16 cellular contexts compared by ENCODE assay signal in the genomic region with DNA sequence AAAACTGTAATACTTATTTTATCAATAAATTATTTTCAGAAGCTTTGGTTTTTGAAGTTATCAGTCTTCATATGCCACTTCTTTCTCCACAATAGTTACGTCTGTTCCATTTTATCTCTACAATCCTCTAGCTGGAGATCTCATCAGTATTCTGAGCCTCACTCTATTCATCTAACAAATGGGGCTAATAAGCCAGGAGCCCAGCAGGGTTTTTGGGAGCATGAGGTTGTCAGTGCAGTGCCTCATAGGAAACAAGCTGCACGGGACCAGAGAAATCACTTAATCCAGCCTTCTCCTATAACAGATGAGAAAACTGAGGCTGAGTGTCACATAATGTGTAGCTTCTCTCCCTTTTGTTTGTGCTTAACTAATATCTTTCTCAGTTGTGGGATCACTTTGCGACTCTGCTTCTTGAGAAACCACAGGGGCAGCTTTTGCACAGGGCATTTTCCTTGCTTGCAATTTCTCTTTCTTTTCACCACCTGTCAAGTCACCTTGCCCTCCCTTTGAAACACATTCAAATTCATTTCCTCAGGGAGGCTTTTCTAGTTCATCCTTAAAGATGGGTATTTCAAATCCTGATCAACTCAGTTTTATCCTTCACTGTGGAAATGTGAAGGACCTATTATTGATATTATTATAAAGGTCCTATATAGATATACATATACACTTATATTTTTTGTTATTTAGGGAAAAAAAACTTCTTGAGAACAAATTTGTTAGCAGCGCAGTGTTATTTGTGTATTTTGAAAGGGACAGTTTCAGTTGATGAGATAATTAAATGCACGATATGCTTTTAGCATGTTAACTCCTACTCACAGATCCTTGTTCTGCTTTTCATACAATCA.
DNase-seq lines count a peak whose midpoint lies in the region; ATAC-seq, FAIRE-seq and TF ChIP-seq lines count a peak whose summit lies in the region.
"Had no signal": no experiment of that assay in that cellular context is flagged by ENCODE, and none has a peak within 500 bp of the region (broad histone marks: within the 10 kb centered on the region; RNA-seq: fewer than 3 reads in every experiment).

No MANE protein-coding gene starts in this region.

- peak; percentile 92 for FAIRE-seq in GM12891 (lab: Jason Lieb, UNC)
- FAIRE-seq in islet of Langerhans (lab: Jason Lieb, UNC) = peak; percentile 9
- FAIRE-seq: D721Med had no signal

- H3K27me3 ChIP-seq in HUES48 (ENCODE audit: control insufficient read depth, insufficient read depth, low read length) (no peaks in the 10 kb centered on the region), breast epithelium (no peaks in the 10 kb centered on the region)

- H3K27me3 Mint-ChIP-seq in activated CD8-positive, alpha-beta T cell treated with anti-CD3 and anti-CD28 coated beads for 36 hours = no peaks in the 10 kb centered on the region
- H3K27me3 Mint-ChIP-seq: activated naive CD8-positive, alpha-beta T cell had no signal

- POLR2A ChIA-PET in activated CD8-positive, alpha-beta T cell treated with anti-CD3 and anti-CD28 coated beads for 36 hours (lab: Charles Lee) = no interaction called here

- H3K36me3 ChIP-seq in HUES48 (ENCODE audit: control insufficient read depth, insufficient read depth, low read length) (no peaks in the 10 kb centered on the region), breast epithelium (no peaks in the 10 kb centered on the region)

- TF ChIP-seq POLR2A in GM12891 (IDR thresholded peaks at IDR 0.05; ENCODE audit: low read depth, low read length) = no peak
- no peak for TF ChIP-seq POLR2A in breast epithelium (IDR thresholded peaks at IDR 0.05)

- H3K9me3 Mint-ChIP-seq in activated CD8-positive, alpha-beta T cell treated with anti-CD3 and anti-CD28 coated beads for 36 hours = peaks cover 10% of the 10 kb centered on the region

- H3K36me3 Mint-ChIP-seq in activated CD8-positive, alpha-beta T cell treated with anti-CD3 and anti-CD28 coated beads for 36 hours (ENCODE audit: low read depth) = peaks cover 28% of the 10 kb centered on the region

- H3K4me1 ChIP-seq in HUES48 (ENCODE audit: control insufficient read depth, insufficient read depth, low read length) = peaks cover 46% of the 10 kb centered on the region
- H3K4me1 ChIP-seq in breast epithelium = no peaks in the 10 kb centered on the region

- DNase-seq in GM12891 (ENCODE audit: insufficient read length, low spot score) (no peak), T1000 (lab: John Stamatoyannopoulos, UW) (no peak), breast epithelium (ENCODE audit: low spot score in 2 of 2) (no peak)
- DNase-seq in activated effector memory CD4-positive, alpha-beta T cell treated with Interleukin-2 at 50 U/mL for 16 hours = no peak
- DNase-seq in activated CD8-positive, alpha-beta T cell treated with anti-CD3 and anti-CD28 coated beads for 36 hours = no peak
- DNase-seq: activated CD4-positive, alpha-beta T cell treated with anti-CD3 and anti-CD28 coated beads for 4 hours; activated T-cell treated with anti-CD3 and anti-CD28 coated beads for 4 hours; NCI-H1048; NCI-H2171 treated with DMSO at 0.1 percent for 48 hours had no signal

- H3K4me3 ChIP-seq in HUES48 (ENCODE audit: low read depth, low read length) (no peak overlapping the region; the same call in 1 of the 2 replicates), breast epithelium (no peak overlapping the region)

- no peak overlapping the region for H3K4me3 Mint-ChIP-seq in activated CD8-positive, alpha-beta T cell treated with anti-CD3 and anti-CD28 coated beads for 36 hours
- H3K4me3 Mint-ChIP-seq: activated naive CD8-positive, alpha-beta T cell; mesothelial cell of epicardium had no signal

- CTCF ChIA-PET in activated CD8-positive, alpha-beta T cell treated with anti-CD3 and anti-CD28 coated beads for 36 hours (lab: Charles Lee) = interaction anchor here (1.0 kb wide), 1 partner anchor 326 kb away, joined by 3 read pairs; no protein-coding TSS in a partner anchor

- intact Hi-C loops in activated CD8-positive, alpha-beta T cell treated with anti-CD3 and anti-CD28 coated beads for 36 hours (cut with micrococcal nuclease) = no loop called here
- intact Hi-C loops in breast epithelium (cut with DNase I; ENCODE audit: low total_unique reads) = no loop called here

- H3K27ac ChIP-seq in HUES48 (ENCODE audit: low read depth, low read length) (peak overlapping the region; percentile 62), breast epithelium (no peak overlapping the region)

- TF ChIP-seq CTCF in activated CD8-positive, alpha-beta T cell treated with anti-CD3 and anti-CD28 coated beads for 36 hours (IDR thresholded peaks at IDR 0.05) = no peak
- no peak for TF ChIP-seq CTCF in breast epithelium (IDR thresholded peaks at IDR 0.05)

- peaks cover 18% of the 10 kb centered on the region for H3K4me1 Mint-ChIP-seq in activated CD8-positive, alpha-beta T cell treated with anti-CD3 and anti-CD28 coated beads for 36 hours (ENCODE audit: low read depth)
- H3K4me1 Mint-ChIP-seq: mesothelial cell of epicardium had no signal

- H3K9me3 ChIP-seq in HUES48 (ENCODE audit: control insufficient read depth, insufficient read depth, low read length) = peaks cover 7% of the 10 kb centered on the region; the same call in 1 of the 2 replicates
- H3K9me3 ChIP-seq in breast epithelium = peaks cover 3 to 15% of the 10 kb centered on the region in 2 donors

- ATAC-seq in GM21447 (IDR thresholded peaks at IDR 0.05; ENCODE audit: unreplicated experiment) = peak; percentile 49
- no peak for ATAC-seq in activated CD8-positive, alpha-beta T cell treated with anti-CD3 and anti-CD28 coated beads for 36 hours
- ATAC-seq: Right ventricle myocardium inferior had no signal

- no peak overlapping the region for H3K27ac Mint-ChIP-seq in activated CD8-positive, alpha-beta T cell treated with anti-CD3 and anti-CD28 coated beads for 36 hours
- H3K27ac Mint-ChIP-seq: activated naive CD8-positive, alpha-beta T cell; mesothelial cell of epicardium had no signal

- no peak overlapping the region for H3K9ac ChIP-seq in HUES48 (ENCODE audit: low read depth, low read length)

TF ChIP-seq in GM12891, 5 proteins besides CTCF, POLR2A, EP300 and RAD21:
- TF ChIP-seq PAX5 (IDR thresholded peaks at IDR 0.05; ENCODE audit: insufficient read depth, low read length, severe bottlenecking) (no peak), POLR2AphosphoS5 (IDR thresholded peaks at IDR 0.05; ENCODE audit: low read depth, low read length) (peak; percentile 45; the same call in 1 of the 2 replicates), SPI1 (IDR thresholded peaks at IDR 0.05; ENCODE audit: low read depth, low read length) (peak; percentile 88)
